In the genomic region with DNA sequence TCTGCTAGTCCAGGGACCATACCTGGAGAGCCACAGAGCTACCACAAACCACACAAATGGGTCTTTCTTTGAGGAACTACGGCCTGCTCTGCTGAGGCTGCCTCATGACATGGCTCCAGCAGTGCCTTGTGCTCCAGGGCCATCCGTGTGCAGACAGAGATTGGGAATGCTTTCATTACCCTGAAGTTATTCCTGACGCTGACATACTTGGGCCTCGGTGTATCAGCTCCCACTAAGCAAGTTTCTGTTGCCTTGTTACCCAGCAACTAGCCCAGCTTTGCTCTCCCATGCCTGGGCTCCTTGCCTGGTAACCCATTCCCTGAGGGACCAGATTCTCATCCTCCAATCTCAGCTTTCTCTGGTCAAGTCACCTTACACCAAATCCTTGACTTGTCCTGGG, we compare ENCODE assay signal across 23 cellular contexts.
"Had no signal": no experiment of that assay in that cellular context is flagged by ENCODE, and none has a peak within 500 bp of the region (broad histone marks: within the 10 kb centered on the region; RNA-seq: fewer than 3 reads in every experiment).

No MANE protein-coding gene starts in this region.

- H3K36me3 ChIP-seq: cardiac muscle cell, gastrocnemius medialis, neural progenitor cell, tibial artery had no signal

- H3K27ac ChIP-seq: cardiac muscle cell, neural progenitor cell had no signal

- DNase-seq: activated B cell treated with CpG ODN at 0.5 μM for 24 hours; activated CD4-positive, alpha-beta memory T cell treated with anti-CD3 and anti-CD28 coated beads, Interleukin-2, amount 10 ng/mL, durations not matched to agents 7 days and 5 days; activated CD4-positive, alpha-beta T cell treated with anti-CD3 and anti-CD28 coated beads for 36 hours; activated effector memory CD4-positive, alpha-beta T cell treated with Interleukin-2 at 50 U/mL for 16 hours; activated naive CD4-positive, alpha-beta T cell treated with anti-CD3 and anti-CD28 coated beads for 36 hours; activated naive CD8-positive, alpha-beta T cell treated with anti-CD3 and anti-CD28 coated beads, Interleukin-2, amount 10 ng/mL, durations not matched to agents 7 days and 5 days; activated T-cell treated with anti-CD3 and anti-CD28 coated beads, Interleukin-2, amount 50 U/mL, for 72 hours; amygdala; dermis blood vessel endothelial cell; effector CD8-positive, alpha-beta T cell; erythroblast; head of caudate nucleus; kidney; naive thymus-derived CD8-positive, alpha-beta T cell; small intestine; stimulated activated CD4-positive, alpha-beta T cell treated with anti-CD3 and anti-CD28 coated beads, Interleukin-2, amount 100 ng/mL, for 24 hours; stimulated activated naive CD8-positive, alpha-beta T cell treated with anti-CD3 and anti-CD28 coated beads, Interleukin-15, amount 100 ng/mL, for 72 hours; T1000; tibial artery had no signal

- H3K4me2 ChIP-seq: neural progenitor cell had no signal

- H3K9ac ChIP-seq: neural progenitor cell had no signal

- ATAC-seq: activated CD4-positive, alpha-beta T cell treated with anti-CD3 and anti-CD28 coated beads for 36 hours; activated T-cell treated with anti-CD3 and anti-CD28 coated beads, Interleukin-2, amount 50 U/mL, for 72 hours; naive thymus-derived CD8-positive, alpha-beta T cell; stimulated activated naive CD8-positive, alpha-beta T cell treated with anti-CD3 and anti-CD28 coated beads, Interleukin-15, amount 100 ng/mL, for 72 hours had no signal

- H3K27me3 ChIP-seq: gastrocnemius medialis, neural progenitor cell, tibial artery had no signal

- H3K4me3 ChIP-seq: cardiac muscle cell, gastrocnemius medialis, lung, neural progenitor cell, tibial artery had no signal
